In the genomic region with DNA sequence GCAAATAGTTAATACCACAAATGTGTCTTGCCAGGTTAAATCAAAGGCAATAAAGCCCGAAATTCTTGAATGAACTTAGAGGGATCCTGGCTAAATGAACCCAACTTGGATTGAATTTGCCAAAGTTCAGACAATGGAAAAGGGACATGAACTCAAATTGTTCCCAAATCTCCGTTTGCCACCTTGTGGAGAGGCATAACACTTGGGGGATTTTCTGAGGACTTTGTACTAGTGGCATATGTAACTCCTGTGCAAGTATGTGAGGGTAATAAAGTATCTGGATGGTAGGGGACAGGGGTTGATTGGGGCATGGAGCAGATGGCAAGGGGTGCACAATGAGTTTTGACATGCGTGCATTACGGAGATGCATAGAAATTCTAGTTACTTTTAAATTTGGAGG, we compare ENCODE assay signal across 8 cellular contexts. TPM values are rescaled to one million over a fixed set of nuclear protein-coding genes. Genes with fewer than 3 reads are reported as not detected.
A peak's percentile ranks its signal among the peaks of the same experiment; 100 is the strongest.
DNase-seq lines count a peak whose midpoint lies in the region; ATAC-seq and TF ChIP-seq lines count a peak whose summit lies in the region.

No MANE protein-coding gene starts in this region.

- intact Hi-C loops in ascending aorta (cut with DNase I): loop anchor here (5.0 kb wide), 5 partner anchors 105 to 715 kb away; partner anchors contain the start of genes ANO10, KIAA1143, KIF15 and TMEM42
- intact Hi-C loops in left lung (cut with DNase I): no loop called here
- intact Hi-C loops in head of caudate nucleus (cut with DNase I): no loop called here

- peak overlapping the region; percentile 94 for H3K27ac ChIP-seq in ascending aorta
- H3K27ac ChIP-seq in left lung: peak overlapping the region in 1 of 2 donors; percentile 98
- H3K27ac ChIP-seq in tibial nerve: peak overlapping the region; percentile 93 to 98 (median 95)

- peak in 2 of 3 experiments; percentile 29 to 34 for TF ChIP-seq CTCF in ascending aorta (IDR thresholded peaks at IDR 0.05)
- TF ChIP-seq CTCF in left lung (IDR thresholded peaks at IDR 0.05): no peak
- TF ChIP-seq CTCF in tibial nerve (IDR thresholded peaks at IDR 0.05): no peak

- 69 to 71% methylated on average over 4 of the region's 4 CpGs for WGBS in tibial nerve, 2 donors

- DNase-seq in activated T-cell treated with anti-CD3 and anti-CD28 coated beads, Interleukin-2, amount 50 U/mL, for 72 hours: no peak
- DNase-seq in activated T-cell treated with anti-CD3 and anti-CD28 coated beads, Interleukin-2, amount 50 U/mL, for 1 hour: no peak
- DNase-seq in ascending aorta (ENCODE audit: low spot score in 2 of 2): no peak
- DNase-seq in left lung: no peak
- DNase-seq in tibial nerve (ENCODE audit: low spot score in 2 of 2): no peak
- DNase-seq in stimulated activated CD4-positive, alpha-beta T cell treated with anti-CD3 and anti-CD28 coated beads, Interleukin-2, amount 100 ng/mL, for 48 hours: no peak
- no peak for DNase-seq in head of caudate nucleus
- DNase-seq in NCI-H1930 (lab: John Stamatoyannopoulos, UW): no peak

- H3K36me3 ChIP-seq in ascending aorta (no peaks in the 10 kb centered on the region), left lung (no peaks in the 10 kb centered on the region), tibial nerve (no peaks in the 10 kb centered on the region)

- H3K9me3 ChIP-seq in ascending aorta: no peaks in the 10 kb centered on the region
- H3K9me3 ChIP-seq in left lung: no peaks in the 10 kb centered on the region
- no peaks in the 10 kb centered on the region for H3K9me3 ChIP-seq in tibial nerve

- TF ChIP-seq POLR2A in tibial nerve (IDR thresholded peaks at IDR 0.05): no peak

- peaks cover 4 to 19% of the 10 kb centered on the region in 2 donors for H3K4me1 ChIP-seq in ascending aorta
- peaks cover 13 to 35% of the 10 kb centered on the region in 2 donors for H3K4me1 ChIP-seq in left lung
- peaks cover 0 to 28% (median 10%) of the 10 kb centered on the region in 4 donors for H3K4me1 ChIP-seq in tibial nerve

- peak overlapping the region; percentile 64 to 84 for H3K4me3 ChIP-seq in ascending aorta
- peak overlapping the region; percentile 64 to 71 for H3K4me3 ChIP-seq in left lung
- peak overlapping the region in 1 of 4 donors; percentile 66 for H3K4me3 ChIP-seq in tibial nerve

- TF ChIP-seq EP300 in tibial nerve (IDR thresholded peaks at IDR 0.05): no peak

- peak overlapping the region; percentile 96 to 98 for H3K4me3 Mint-ChIP-seq in activated T-cell treated with anti-CD3 and anti-CD28 coated beads, Interleukin-2, amount 50 U/mL, for 72 hours

- ATAC-seq in activated T-cell treated with anti-CD3 and anti-CD28 coated beads, Interleukin-2, amount 50 U/mL, for 72 hours (replicated peaks in 1 of 2): no peak
- ATAC-seq in left lung: no peak

- H3K4me1 Mint-ChIP-seq in activated T-cell treated with anti-CD3 and anti-CD28 coated beads, Interleukin-2, amount 50 U/mL, for 72 hours (ENCODE audit: low read depth): peaks cover 28% of the 10 kb centered on the region

- H3K27me3 Mint-ChIP-seq in activated T-cell treated with anti-CD3 and anti-CD28 coated beads, Interleukin-2, amount 50 U/mL, for 72 hours (ENCODE audit: low read depth): peaks cover 16% of the 10 kb centered on the region

- H3K27me3 ChIP-seq in ascending aorta (no peaks in the 10 kb centered on the region), left lung (no peaks in the 10 kb centered on the region), tibial nerve (no peaks in the 10 kb centered on the region)

- H3K27ac Mint-ChIP-seq in activated T-cell treated with anti-CD3 and anti-CD28 coated beads, Interleukin-2, amount 50 U/mL, for 72 hours: peak overlapping the region; percentile 98

- H3K36me3 Mint-ChIP-seq in activated T-cell treated with anti-CD3 and anti-CD28 coated beads, Interleukin-2, amount 50 U/mL, for 72 hours (ENCODE audit: insufficient read depth in 2 of 2): peaks cover 0 to 4% of the 10 kb centered on the region in 2 donors

- H3K9me3 Mint-ChIP-seq in activated T-cell treated with anti-CD3 and anti-CD28 coated beads, Interleukin-2, amount 50 U/mL, for 72 hours: no peaks in the 10 kb centered on the region

RNA-seq across cellular contexts. Expression of gene TCAIM, which starts 1.3 kb away (rescaled TPM):
- total RNA-seq in activated T-cell treated with anti-CD3 and anti-CD28 coated beads, Interleukin-2, amount 50 U/mL, for 72 hours: 10 to 100 TPM; 23.4 to 25.3 TPM
- total RNA-seq in ascending aorta: 17.0 TPM
- 10 to 100 TPM; 26.8 to 30.2 TPM for total RNA-seq in left lung
- total RNA-seq in tibial nerve: 10 to 100 TPM; 24.1 to 41.3 (median 28.0) TPM

Comparison
In these comparisons a context has a peak if more than half of its experiments do, and no peak if none do; other contexts are left out.
1. CTCF ChIP-seq: peak in ascending aorta (2 of 3); none in left lung (0 of 2) and tibial nerve (0 of 5).